Comparison of ENCODE assay signal across 10 cellular contexts in genomic region chr15:40454904-40455391, GRCh38. TPM values are rescaled to one million over a fixed set of nuclear protein-coding genes. Genes with fewer than 3 reads are reported as not detected.
DNase-seq lines count a peak whose midpoint lies in the region; ATAC-seq and TF ChIP-seq lines count a peak whose summit lies in the region.
"Had no signal": no experiment of that assay in that cellular context is flagged by ENCODE, and none has a peak within 500 bp of the region (broad histone marks: within the 10 kb centered on the region; RNA-seq: fewer than 3 reads in every experiment).

No MANE protein-coding gene starts in this region.

- no peak overlapping the region for H3K4me3 ChIP-seq in smooth muscle cell
- no peak overlapping the region for H3K4me3 ChIP-seq in right lobe of liver
- H3K4me3 ChIP-seq in MM.1S (ENCODE audit: low read length): no peak overlapping the region

- intact Hi-C loops in right lobe of liver (cut with DNase I): no loop called here

- TF ChIP-seq CTCF in smooth muscle cell (IDR thresholded peaks at IDR 0.05; ENCODE audit: borderline replicate concordance, insufficient read depth, poor library complexity, severe bottlenecking) (no peak), right lobe of liver (IDR thresholded peaks at IDR 0.05) (no peak), MM.1S (IDR thresholded peaks at IDR 0.05; ENCODE audit: low read length) (no peak)

- peaks cover 66% of the 10 kb centered on the region for H3K4me1 Mint-ChIP-seq in T-helper 2 cell treated with Interferon-gamma antibody and Interleukin-4, amounts not matched to agents 5 μg/mL and 100 μg/mL, for 36 hours (ENCODE audit: low read depth)

- H3K27me3 Mint-ChIP-seq in T-helper 2 cell treated with Interferon-gamma antibody and Interleukin-4, amounts not matched to agents 5 μg/mL and 100 μg/mL, for 36 hours (ENCODE audit: low read depth): no peaks in the 10 kb centered on the region
- H3K27me3 Mint-ChIP-seq: naive B cell had no signal

- no peak for TF ChIP-seq POLR2A in right lobe of liver (IDR thresholded peaks at IDR 0.05)

- H3K9me3 Mint-ChIP-seq in T-helper 2 cell treated with Interferon-gamma antibody and Interleukin-4, amounts not matched to agents 5 μg/mL and 100 μg/mL, for 36 hours: no peaks in the 10 kb centered on the region
- H3K9me3 Mint-ChIP-seq: naive B cell had no signal

- H4K20me1 ChIP-seq in smooth muscle cell (ENCODE audit: low read depth) (peaks cover 100% of the 10 kb centered on the region), MM.1S (ENCODE audit: insufficient read depth, low read length) (0 out of 2 replicates have a peak, but pooled peaks cover 3% of the 10 kb centered on the region)

- H3F3A ChIP-seq in smooth muscle cell (ENCODE audit: low read depth): no peaks in the 10 kb centered on the region
- no peaks in the 10 kb centered on the region for H3F3A ChIP-seq in MM.1S (ENCODE audit: insufficient read depth, low read length)

- H3K27ac ChIP-seq in smooth muscle cell (ENCODE audit: low read depth) (peak overlapping the region; percentile 49), right lobe of liver (no peak overlapping the region), MM.1S (ENCODE audit: low read length) (no peak overlapping the region)

- H2AFZ ChIP-seq in smooth muscle cell (ENCODE audit: low read depth) (no peak overlapping the region), MM.1S (ENCODE audit: low read length) (no peak overlapping the region)

- H3K9me3 ChIP-seq in smooth muscle cell (replicated peaks; ENCODE audit: low read depth) (no peaks in the 10 kb centered on the region), right lobe of liver (no peaks in the 10 kb centered on the region), MM.1S (replicated peaks; ENCODE audit: insufficient read depth, low read length) (no peaks in the 10 kb centered on the region)

- no peak for DNase-seq in T-helper 2 cell treated with Interferon-gamma antibody and Interleukin-4, amounts not matched to agents 5 μg/mL and 100 μg/mL, for 36 hours (ENCODE audit: low spot score)
- no peak for DNase-seq in T-helper 2 cell
- no peak for DNase-seq in smooth muscle cell (lab: John Stamatoyannopoulos, UW; ENCODE audit: unreplicated experiment)
- no peak for DNase-seq in right lobe of liver
- DNase-seq in MM.1S: no peak
- DNase-seq in NCI-H774 (lab: John Stamatoyannopoulos, UW): no peak
- DNase-seq: KBM-7, naive B cell had no signal

- peak; percentile 61 for ATAC-seq in SK-N-SH treated with all-trans-retinoic acid at 6 μM for 48 hours
- peak; percentile 56 for ATAC-seq in esophagus mucosa
- ATAC-seq in right lobe of liver: no peak

- H3K4me2 ChIP-seq in smooth muscle cell (peak overlapping the region; percentile 74), MM.1S (ENCODE audit: low read depth, low read length) (no peak overlapping the region)

- H3K36me3 ChIP-seq in smooth muscle cell (ENCODE audit: low read depth): no peaks in the 10 kb centered on the region
- peaks cover 0 to 10% (median 0%) of the 10 kb centered on the region in 4 donors for H3K36me3 ChIP-seq in right lobe of liver
- H3K36me3 ChIP-seq in MM.1S (replicated peaks; ENCODE audit: insufficient read depth, low read length): no peaks in the 10 kb centered on the region

- no peaks in the 10 kb centered on the region for H3K27me3 ChIP-seq in smooth muscle cell (ENCODE audit: low read depth)
- no peaks in the 10 kb centered on the region for H3K27me3 ChIP-seq in right lobe of liver
- no peaks in the 10 kb centered on the region for H3K27me3 ChIP-seq in MM.1S (replicated peaks; ENCODE audit: insufficient read depth, low read length)

- no peaks in the 10 kb centered on the region for H3K9me2 ChIP-seq in MM.1S (replicated peaks; ENCODE audit: insufficient read depth, low read length)

- peaks cover 27% of the 10 kb centered on the region for H3K4me1 ChIP-seq in smooth muscle cell (ENCODE audit: low read depth)
- peaks cover 0 to 4% (median 0%) of the 10 kb centered on the region in 4 donors for H3K4me1 ChIP-seq in right lobe of liver
- H3K4me1 ChIP-seq in MM.1S (ENCODE audit: low read length): no peaks in the 10 kb centered on the region

- H3K36me3 Mint-ChIP-seq in T-helper 2 cell treated with Interferon-gamma antibody and Interleukin-4, amounts not matched to agents 5 μg/mL and 100 μg/mL, for 36 hours (ENCODE audit: low read depth): peaks cover 9% of the 10 kb centered on the region
- H3K36me3 Mint-ChIP-seq: naive B cell had no signal

- H3K27ac Mint-ChIP-seq in T-helper 2 cell treated with Interferon-gamma antibody and Interleukin-4, amounts not matched to agents 5 μg/mL and 100 μg/mL, for 36 hours: peak overlapping the region; percentile 83

- WGBS in smooth muscle cell (ENCODE audit: low lambda C conversion rate): 14% methylated on average over 9 of the region's 9 CpGs
- WGBS in right lobe of liver (ENCODE audit: insufficient coverage, low coverage, low lambda C conversion rate, missing lambda C conversion rate): 60% methylated on average over 8 of the region's 9 CpGs

- H3K4me3 Mint-ChIP-seq in T-helper 2 cell treated with Interferon-gamma antibody and Interleukin-4, amounts not matched to agents 5 μg/mL and 100 μg/mL, for 36 hours: peak overlapping the region; percentile 68

- H3K79me2 ChIP-seq in smooth muscle cell (ENCODE audit: low read depth) (peaks cover 62% of the 10 kb centered on the region), MM.1S (ENCODE audit: low read length) (peaks cover 83% of the 10 kb centered on the region)

- H3K9ac ChIP-seq in smooth muscle cell (ENCODE audit: low read depth) (no peak overlapping the region), MM.1S (ENCODE audit: low read length) (no peak overlapping the region)

TF ChIP-seq in SK-N-SH treated with all-trans-retinoic acid at 6 μM for 48 hours, 23 proteins besides CTCF, POLR2A, EP300 and RAD21:
- TF ChIP-seq PPARA (CRISPR knock-in tag; IDR thresholded peaks at IDR 0.05; ENCODE audit: borderline replicate concordance) (no peak), ISL1 (CRISPR knock-in tag; IDR thresholded peaks at IDR 0.05) (no peak), GLIS3 (CRISPR knock-in tag; IDR thresholded peaks at IDR 0.05) (no peak), ZFP3 (CRISPR knock-in tag; IDR thresholded peaks at IDR 0.05) (no peak)

RNA-seq across cellular contexts. Expression of gene BAHD1, which starts 14.2 kb away (rescaled TPM):
- 7.0 TPM for total RNA-seq in esophagus mucosa
- total RNA-seq in smooth muscle cell: 7.9 and 8.4 TPM in 2 replicates
- polyA plus RNA-seq in smooth muscle cell: 11.1 and 13.4 TPM in 2 replicates
- total RNA-seq in right lobe of liver: 10 to 100 TPM in 1 of 6 experiments, 1 to 10 TPM in 5; 6.5 to 10.5 (median 9.0) TPM

RNA-seq across cellular contexts. Expression of gene CHST14, which starts 15.8 kb away (rescaled TPM):
- total RNA-seq in esophagus mucosa: 4.0 TPM
- total RNA-seq in smooth muscle cell: 19.1 and 20.5 TPM in 2 replicates
- polyA plus RNA-seq in smooth muscle cell: 23.7 and 24.6 TPM in 2 replicates
- total RNA-seq in right lobe of liver: 1 to 10 TPM; 2.9 to 5.7 (median 4.8) TPM

RNA-seq across cellular contexts. Expression of gene IVD, which starts 49.4 kb away (rescaled TPM):
- total RNA-seq in esophagus mucosa: 14.7 TPM
- 17.4 and 20.3 TPM in 2 replicates for total RNA-seq in smooth muscle cell
- polyA plus RNA-seq in smooth muscle cell: 37.8 and 38.3 TPM in 2 replicates
- total RNA-seq in right lobe of liver: 100 to 1,000 TPM in 3 of 6 experiments, 10 to 100 TPM in 3; 89.7 to 231 (median 122) TPM

Comparison
In these comparisons a context has a peak if more than half of its experiments do, and no peak if none do; other contexts are left out.
1. ATAC-seq: peak in SK-N-SH treated with all-trans-retinoic acid at 6 μM for 48 hours (single experiment) and esophagus mucosa (single experiment); none in right lobe of liver (0 of 4).